Comparison of ENCODE assay signal across 8 cellular contexts in the genomic region with DNA sequence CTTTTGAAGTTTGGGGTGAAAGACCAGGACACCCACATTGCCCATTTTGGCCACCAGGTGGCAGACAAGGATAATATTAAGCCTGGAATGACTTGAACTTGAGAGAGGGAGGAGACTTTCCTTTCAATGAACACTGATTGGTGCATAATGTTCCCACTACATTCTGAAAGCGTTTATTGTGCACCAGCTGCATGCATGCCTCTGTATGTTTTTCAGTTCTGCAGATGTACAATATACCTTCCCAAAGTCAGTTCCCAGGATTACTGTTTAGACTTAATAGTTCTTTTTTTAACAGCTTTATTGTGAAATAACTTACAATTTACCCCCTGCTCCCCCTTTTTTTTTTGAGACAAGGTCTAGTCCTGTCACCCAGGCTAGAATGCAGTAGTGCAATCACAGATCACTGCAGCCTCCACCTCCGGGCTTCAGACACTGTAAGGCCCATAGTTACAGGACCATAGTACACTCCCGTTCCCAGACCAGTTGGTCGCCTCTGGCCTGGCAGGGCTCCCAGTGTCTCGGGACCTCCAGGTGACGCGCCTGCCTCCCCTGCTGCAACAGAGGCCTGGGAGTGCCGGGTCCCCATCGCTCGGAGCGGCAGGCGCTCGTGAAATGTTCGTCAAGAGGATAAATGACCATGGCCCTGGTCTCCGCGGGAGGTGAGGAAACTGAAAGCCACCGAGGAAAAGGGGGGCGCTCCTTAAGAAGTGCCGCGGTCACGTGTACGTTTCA. TPM values are rescaled to one million over a fixed set of nuclear protein-coding genes. Genes with fewer than 3 reads are reported as not detected.
DNase-seq lines count a peak whose midpoint lies in the region; ATAC-seq and TF ChIP-seq lines count a peak whose summit lies in the region.

No MANE protein-coding gene starts in this region.

- peaks cover 23% of the 10 kb centered on the region for H3K4me1 Mint-ChIP-seq in activated CD4-positive, alpha-beta T cell treated with anti-CD3 and anti-CD28 coated beads, Interleukin-2, amount 10 ng/mL, durations not matched to agents 7 days and 5 days

- H3K36me3 ChIP-seq in right lobe of liver = peaks cover 0 to 16% (median 10%) of the 10 kb centered on the region in 4 donors

- H3K4me3 Mint-ChIP-seq in activated CD4-positive, alpha-beta T cell treated with anti-CD3 and anti-CD28 coated beads, Interleukin-2, amount 10 ng/mL, durations not matched to agents 7 days and 5 days = peak overlapping the region; percentile 77

- WGBS in right lobe of liver (ENCODE audit: insufficient coverage, low coverage, low lambda C conversion rate, missing lambda C conversion rate) = under 1% methylated on average over 15 of the region's 22 CpGs

- DNase-seq in activated gamma-delta T cell treated with Interleukin-2 at 50 U/mL for 16 hours = peak; percentile 85
- no peak for DNase-seq in activated gamma-delta T cell (lab: John Stamatoyannopoulos, UW)
- peak; percentile 70 to 75 for DNase-seq in NCI-H526 (lab: John Stamatoyannopoulos, UW)
- peak; percentile 90 for DNase-seq in activated CD4-positive, alpha-beta T cell treated with anti-CD3 and anti-CD28 coated beads, Interleukin-2, amount 10 ng/mL, durations not matched to agents 7 days and 5 days
- DNase-seq in dermis blood vessel endothelial cell = peak; percentile 89
- peak; percentile 68 to 82 (median 73) for DNase-seq in right lobe of liver
- DNase-seq in stimulated activated CD4-positive, alpha-beta T cell treated with anti-CD3 and anti-CD28 coated beads, Interleukin-4, amount 100 ng/mL, for 24 hours = peak; percentile 89

- no peak overlapping the region for H3K27ac Mint-ChIP-seq in activated CD4-positive, alpha-beta T cell treated with anti-CD3 and anti-CD28 coated beads, Interleukin-2, amount 10 ng/mL, durations not matched to agents 7 days and 5 days

- peaks cover 0 to 23% (median 11%) of the 10 kb centered on the region in 4 donors for H3K4me1 ChIP-seq in right lobe of liver

- peaks cover 38% of the 10 kb centered on the region for H3K27me3 Mint-ChIP-seq in activated CD4-positive, alpha-beta T cell treated with anti-CD3 and anti-CD28 coated beads, Interleukin-2, amount 10 ng/mL, durations not matched to agents 7 days and 5 days

- H3K27me3 ChIP-seq in right lobe of liver = no peaks in the 10 kb centered on the region

- intact Hi-C loops in right lobe of liver (cut with DNase I) = no loop called here

- peaks cover 8% of the 10 kb centered on the region for H3K9me3 Mint-ChIP-seq in activated CD4-positive, alpha-beta T cell treated with anti-CD3 and anti-CD28 coated beads, Interleukin-2, amount 10 ng/mL, durations not matched to agents 7 days and 5 days

- H3K36me3 Mint-ChIP-seq in activated CD4-positive, alpha-beta T cell treated with anti-CD3 and anti-CD28 coated beads, Interleukin-2, amount 10 ng/mL, durations not matched to agents 7 days and 5 days (ENCODE audit: low read depth) = peaks cover 9% of the 10 kb centered on the region

- ATAC-seq in HG03196 (IDR thresholded peaks at IDR 0.05; ENCODE audit: unreplicated experiment) = peak; percentile 43
- peak; percentile 66 to 78 (median 73) for ATAC-seq in right lobe of liver

- no peak for TF ChIP-seq POLR2A in right lobe of liver (IDR thresholded peaks at IDR 0.05)

- no peaks in the 10 kb centered on the region for H3K9me3 ChIP-seq in right lobe of liver

- CTCF ChIA-PET in activated CD4-positive, alpha-beta T cell treated with anti-CD3 and anti-CD28 coated beads, Interleukin-2, amount 10 ng/mL, durations not matched to agents 7 days and 5 days (lab: Charles Lee) = interaction anchor here (0.6 to 2.5 kb wide), 7 partner anchors 9 to 238 kb away, joined by 3 to 8 read pairs (median 4); no protein-coding TSS in a partner anchor

- peak; percentile 87 to 93 (median 91) for TF ChIP-seq CTCF in right lobe of liver (IDR thresholded peaks at IDR 0.05)

- peak overlapping the region; percentile 36 to 50 (median 49) for H3K4me3 ChIP-seq in right lobe of liver

- POLR2A ChIA-PET in activated CD4-positive, alpha-beta T cell treated with anti-CD3 and anti-CD28 coated beads, Interleukin-2, amount 10 ng/mL, durations not matched to agents 7 days and 5 days (lab: Charles Lee) = interaction anchor here (0.7 kb wide), 1 partner anchor 51 kb away, joined by 5 read pairs; no protein-coding TSS in a partner anchor

- no peak overlapping the region for H3K27ac ChIP-seq in right lobe of liver

RNA-seq across cellular contexts. Expression of a gene that starts 12.2 kb away (rescaled TPM):
- 10 to 100 TPM; 31.5 to 34.9 TPM for total RNA-seq in activated CD4-positive, alpha-beta T cell treated with anti-CD3 and anti-CD28 coated beads, Interleukin-2, amount 10 ng/mL, durations not matched to agents 7 days and 5 days
- total RNA-seq in dermis blood vessel endothelial cell = 14.1 and 21.2 TPM in 2 replicates
- 100 to 1,000 TPM; 226 to 357 (median 263) TPM for total RNA-seq in right lobe of liver

RNA-seq across cellular contexts. Expression of a gene that starts 13.3 kb away (rescaled TPM):
- total RNA-seq in activated CD4-positive, alpha-beta T cell treated with anti-CD3 and anti-CD28 coated beads, Interleukin-2, amount 10 ng/mL, durations not matched to agents 7 days and 5 days = 100 to 1,000 TPM in 1 of 2 experiments, 10 to 100 TPM in 1; 95.2 to 112 TPM
- total RNA-seq in dermis blood vessel endothelial cell (117 and 188 TPM in 2 replicates), right lobe of liver (100 to 1,000 TPM in 2 of 6 experiments, 10 to 100 TPM in 4; 40.6 to 111 (median 47.4) TPM)

RNA-seq across cellular contexts. Expression of a gene that starts 13.6 kb away (rescaled TPM):
- total RNA-seq in activated CD4-positive, alpha-beta T cell treated with anti-CD3 and anti-CD28 coated beads, Interleukin-2, amount 10 ng/mL, durations not matched to agents 7 days and 5 days = 1 to 10 TPM; 5.9 to 6.4 TPM
- not detected in 2 replicates for total RNA-seq in dermis blood vessel endothelial cell
- total RNA-seq in right lobe of liver = 10 to 100 TPM; 19.1 to 82.4 (median 35.9) TPM

RNA-seq across cellular contexts. Expression of a gene that starts 22.1 kb away (rescaled TPM):
- under 1 TPM; 0.20 to 0.23 TPM for total RNA-seq in activated CD4-positive, alpha-beta T cell treated with anti-CD3 and anti-CD28 coated beads, Interleukin-2, amount 10 ng/mL, durations not matched to agents 7 days and 5 days
- total RNA-seq in dermis blood vessel endothelial cell (0.84 and 1.9 TPM in 2 replicates), right lobe of liver (1 to 10 TPM in 3 of 6 experiments, under 1 TPM in 2, not detected in 1; 0.51 to 7.7 (median 3.0) TPM)

RNA-seq across cellular contexts. Expression of a gene that starts 28.8 kb away (rescaled TPM):
- not detected for total RNA-seq in activated CD4-positive, alpha-beta T cell treated with anti-CD3 and anti-CD28 coated beads, Interleukin-2, amount 10 ng/mL, durations not matched to agents 7 days and 5 days
- total RNA-seq in dermis blood vessel endothelial cell (0.65 and 1.2 TPM in 2 replicates), right lobe of liver (under 1 TPM in 4 of 6 experiments, not detected in 2; 0.07 to 0.47 (median 0.22) TPM)

Comparison
In these comparisons a context has a peak if more than half of its experiments do, and no peak if none do; other contexts are left out.
1. RNA of a gene that starts 12.2 kb away (total RNA-seq): 226 to 357 TPM in right lobe of liver; 31.5 to 34.9 TPM in activated CD4-positive, alpha-beta T cell treated with anti-CD3 and anti-CD28 coated beads, Interleukin-2, amount 10 ng/mL, durations not matched to agents 7 days and 5 days and 14.1 to 21.2 TPM in dermis blood vessel endothelial cell; every median in the first group is over 4 times any median in the second.